9 cellular contexts compared by ENCODE assay signal in the genomic region with DNA sequence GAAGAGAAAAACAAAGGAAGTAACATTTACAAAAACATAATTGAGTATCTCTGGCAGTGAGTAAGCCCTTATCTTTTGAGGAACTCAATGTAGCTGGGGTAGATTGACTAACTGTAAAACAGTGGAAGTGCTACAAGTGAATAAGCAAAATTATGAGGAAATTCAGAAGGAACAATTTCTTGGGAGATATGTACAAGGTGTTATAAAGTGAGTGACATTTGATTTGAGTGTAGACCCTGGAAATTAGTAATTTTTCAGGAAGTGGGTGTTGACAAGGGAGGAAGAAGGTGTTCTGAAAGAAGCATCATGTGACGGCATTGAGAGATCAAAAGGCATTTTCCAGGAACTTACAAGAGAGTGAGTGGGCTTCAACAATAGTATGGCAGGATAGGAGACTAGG. TPM values are rescaled to one million over a fixed set of nuclear protein-coding genes. Genes with fewer than 3 reads are reported as not detected.
DNase-seq lines count a peak whose midpoint lies in the region; ATAC-seq and TF ChIP-seq lines count a peak whose summit lies in the region.
"Had no signal": no experiment of that assay in that cellular context is flagged by ENCODE, and none has a peak within 500 bp of the region (broad histone marks: within the 10 kb centered on the region; RNA-seq: fewer than 3 reads in every experiment).

No MANE protein-coding gene starts in this region.

- peak overlapping the region in 3 of 12 donors; percentile 5 to 67 (median 35) for H3K27ac ChIP-seq in heart left ventricle
- peak overlapping the region in 1 of 2 donors; percentile 6 for H3K27ac ChIP-seq in right atrium auricular region
- H3K27ac ChIP-seq in RWPE1: no peak overlapping the region

- no peak for DNase-seq in heart left ventricle
- no peak for DNase-seq in right atrium auricular region (ENCODE audit: low spot score)
- DNase-seq in activated B cell treated with CpG ODN at 0.5 μM for 24 hours: no peak
- DNase-seq in left colon: no peak
- DNase-seq in cortex of kidney (lab: John Stamatoyannopoulos, UW): no peak
- no peak for DNase-seq in RWPE1 (ENCODE audit: low spot score)
- no peak for DNase-seq in kidney tubule cell (ENCODE audit: low spot score)
- no peak for DNase-seq in NCI-H2171 (lab: John Stamatoyannopoulos, UW)
- DNase-seq: activated gamma-delta T cell treated with Interleukin-2 at 50 U/mL for 16 hours had no signal

- intact Hi-C loops in heart left ventricle (cut with DNase I): no loop called here
- intact Hi-C loops in activated B cell treated with CpG ODN at 0.5 μM for 24 hours (cut with micrococcal nuclease): no loop called here
- intact Hi-C loops in left colon (cut with DNase I, micrococcal nuclease): no loop called here

- H3K4me1 Mint-ChIP-seq in activated B cell treated with CpG ODN at 0.5 μM for 24 hours: peaks cover 45% of the 10 kb centered on the region

- TF ChIP-seq CTCF in heart left ventricle (IDR thresholded peaks at IDR 0.05) (no peak), right atrium auricular region (IDR thresholded peaks at IDR 0.05) (no peak), activated B cell treated with CpG ODN at 0.5 μM for 24 hours (IDR thresholded peaks at IDR 0.05) (no peak), RWPE1 (conservative IDR thresholded peaks at IDR 0.05; ENCODE audit: low read depth) (no peak)

- ATAC-seq in heart left ventricle (peak in 3 of 4 donors; percentile 36 to 59 (median 55)), activated B cell treated with CpG ODN at 0.5 μM for 24 hours (ENCODE audit: low read depth) (no peak), left colon (peak; percentile 67)

- peak overlapping the region; percentile 32 for H3K27ac Mint-ChIP-seq in activated B cell treated with CpG ODN at 0.5 μM for 24 hours

- H3K27me3 ChIP-seq in heart left ventricle (no peaks in the 10 kb centered on the region), right atrium auricular region (no peaks in the 10 kb centered on the region)

- H3K4me3 Mint-ChIP-seq in activated B cell treated with CpG ODN at 0.5 μM for 24 hours: peak overlapping the region; percentile 2

- 42 to 58% (median 52%) methylated on average over 1 of the region's 1 CpG for WGBS in heart left ventricle, 4 donors

- POLR2A ChIA-PET in activated B cell treated with CpG ODN at 0.5 μM for 24 hours (lab: Charles Lee): no interaction called here
- POLR2A ChIA-PET in RWPE1 (lab: Yijun Ruan, JAX; ENCODE audit: low non-redundant PET): no interaction called here

- H3K4me1 ChIP-seq in heart left ventricle (peaks cover 0 to 60% (median 40%) of the 10 kb centered on the region in 12 donors), right atrium auricular region (peaks cover 0 to 52% of the 10 kb centered on the region in 2 donors)

- H3K36me3 ChIP-seq in heart left ventricle (peaks cover 0 to 18% (median 5%) of the 10 kb centered on the region in 9 donors), right atrium auricular region (no peaks in the 10 kb centered on the region)

- H3K4me3 ChIP-seq in heart left ventricle (no peak overlapping the region), right atrium auricular region (no peak overlapping the region)

- peaks cover 8% of the 10 kb centered on the region for H3K9me3 Mint-ChIP-seq in activated B cell treated with CpG ODN at 0.5 μM for 24 hours

- H3K36me3 Mint-ChIP-seq in activated B cell treated with CpG ODN at 0.5 μM for 24 hours (ENCODE audit: low read depth): peaks cover 45% of the 10 kb centered on the region

- no peaks in the 10 kb centered on the region for H3K27me3 Mint-ChIP-seq in activated B cell treated with CpG ODN at 0.5 μM for 24 hours

- CTCF ChIA-PET in activated B cell treated with CpG ODN at 0.5 μM for 24 hours (lab: Charles Lee) (no interaction called here), RWPE1 (lab: Yijun Ruan, JAX) (no interaction called here)

- no peak for TF ChIP-seq POLR2A in heart left ventricle (IDR thresholded peaks at IDR 0.05)

- peaks cover 0 to 17% (median 2%) of the 10 kb centered on the region in 12 donors for H3K9me3 ChIP-seq in heart left ventricle
- H3K9me3 ChIP-seq in right atrium auricular region: peaks cover 0 to 8% of the 10 kb centered on the region in 2 donors

RNA-seq across cellular contexts. Expression of a gene that starts 22.2 kb away (rescaled TPM):
- total RNA-seq in heart left ventricle: 10 to 100 TPM; 30.9 to 48.3 (median 33.2) TPM
- 10 to 100 TPM in 1 of 2 donors, 1 to 10 TPM in 1; 6.2 to 35.2 TPM for polyA plus RNA-seq in heart left ventricle
- total RNA-seq in right atrium auricular region: 10 to 100 TPM; 37.5 to 40.8 TPM
- 60.7 and 61.0 TPM in 2 replicates for total RNA-seq in activated B cell treated with CpG ODN at 0.5 μM for 24 hours
- 10 to 100 TPM; 31.9 to 40.2 TPM for total RNA-seq in left colon
